1 cellular context compared by ENCODE assay signal in the genomic region with DNA sequence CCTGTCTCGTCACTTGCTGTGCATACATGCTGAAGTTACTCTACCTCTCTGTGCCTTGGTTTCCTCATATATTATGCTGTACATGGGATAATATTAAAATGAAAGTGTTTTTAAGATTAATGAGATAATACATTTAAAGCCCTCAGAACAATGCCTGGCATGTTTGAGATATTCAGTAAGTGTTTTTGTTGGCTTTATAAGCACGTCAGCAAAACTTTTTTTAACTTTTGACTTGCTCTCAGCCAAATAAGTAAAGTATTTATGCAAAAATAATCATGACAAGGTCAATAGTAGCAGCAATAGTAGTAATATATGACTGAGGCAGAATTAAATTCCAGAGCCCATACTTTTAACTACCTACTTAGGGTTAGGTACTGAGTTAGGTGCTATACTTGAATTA.
TF ChIP-seq lines count a peak whose summit lies in the region.

No MANE protein-coding gene starts in this region.

TF ChIP-seq in SK-N-SH, 30 proteins besides CTCF, POLR2A, EP300 and RAD21 (continued from another document):
- TF ChIP-seq, protein P1, sequence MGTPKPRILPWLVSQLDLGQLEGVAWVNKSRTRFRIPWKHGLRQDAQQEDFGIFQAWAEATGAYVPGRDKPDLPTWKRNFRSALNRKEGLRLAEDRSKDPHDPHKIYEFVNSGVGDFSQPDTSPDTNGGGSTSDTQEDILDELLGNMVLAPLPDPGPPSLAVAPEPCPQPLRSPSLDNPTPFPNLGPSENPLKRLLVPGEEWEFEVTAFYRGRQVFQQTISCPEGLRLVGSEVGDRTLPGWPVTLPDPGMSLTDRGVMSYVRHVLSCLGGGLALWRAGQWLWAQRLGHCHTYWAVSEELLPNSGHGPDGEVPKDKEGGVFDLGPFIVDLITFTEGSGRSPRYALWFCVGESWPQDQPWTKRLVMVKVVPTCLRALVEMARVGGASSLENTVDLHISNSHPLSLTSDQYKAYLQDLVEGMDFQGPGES (IDR thresholded peaks at IDR 0.05; ENCODE audit: low read depth, low read length) = no peak
- no peak for TF ChIP-seq GABPA (IDR thresholded peaks at IDR 0.05; ENCODE audit: low read depth)
- no peak for TF ChIP-seq EZH2phosphoT487 (IDR thresholded peaks at IDR 0.05; ENCODE audit: borderline replicate concordance, low read depth)
